ENCODE assay signal across 8 cellular contexts in the genomic region with DNA sequence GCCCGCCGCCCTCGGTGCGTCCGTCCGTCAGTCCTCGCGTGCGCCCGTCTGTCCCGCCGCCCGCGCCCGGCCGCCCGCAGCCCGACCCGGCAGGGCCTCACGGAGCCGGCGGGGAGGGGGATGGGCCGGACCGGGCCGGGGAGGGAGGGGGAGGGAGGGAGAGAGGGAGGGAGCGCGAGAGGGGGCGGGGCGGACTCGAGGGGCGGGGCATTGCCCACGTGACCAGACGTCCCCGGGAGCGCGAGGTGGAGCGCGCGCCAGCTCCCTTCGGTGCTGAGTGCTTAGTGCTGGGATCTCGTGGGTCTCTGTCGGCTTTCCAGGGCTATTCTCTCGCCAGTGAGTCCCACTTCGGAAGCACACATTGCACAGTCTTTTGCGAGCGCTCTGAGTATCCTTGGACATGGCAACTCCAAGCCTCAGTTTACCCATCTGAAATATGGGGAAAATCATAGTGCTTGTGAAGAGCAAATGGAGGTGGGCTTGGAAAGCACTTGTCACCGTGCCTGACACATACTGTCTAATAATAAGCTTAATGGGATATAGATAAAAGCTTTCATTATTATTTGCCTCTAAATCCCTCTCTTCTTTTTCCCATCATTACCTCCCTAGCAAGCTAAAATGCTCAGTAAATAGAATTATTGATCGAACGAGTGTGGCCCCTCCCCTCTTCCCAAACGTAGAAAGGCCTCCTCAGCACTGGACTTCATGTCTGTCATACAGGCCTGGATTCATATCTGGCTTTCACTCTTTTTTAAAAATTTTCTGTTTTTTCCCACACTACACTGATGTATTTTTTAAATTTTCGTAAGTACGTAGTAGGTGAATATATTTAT. TPM values are rescaled to one million over a fixed set of nuclear protein-coding genes. Genes with fewer than 3 reads are reported as not detected.
DNase-seq lines count a peak whose midpoint lies in the region; ATAC-seq and TF ChIP-seq lines count a peak whose summit lies in the region.

A gene (minus strand): TSS at position 122 of the 833 bp plus-strand sequence. CDS start 43,296 bp downstream, outside the sequence.

- peak; percentile 94 for DNase-seq in DMS53 (lab: John Stamatoyannopoulos, UW)
- DNase-seq in GM23248: peak; percentile 90
- DNase-seq in LoVo (ENCODE audit: low spot score): peak; percentile 86
- DNase-seq in SHP77 (lab: John Stamatoyannopoulos, UW): peak; percentile 64 to 65
- peak; percentile 93 for DNase-seq in activated effector memory CD4-positive, alpha-beta T cell treated with anti-CD3 and anti-CD28 coated beads, Interleukin-2, amount 50 U/mL, for 16 hours
- DNase-seq in fibroblast of the conjunctiva (ENCODE audit: low read depth): peak; percentile 55
- peak in 1 of 2 donors; percentile 76 for DNase-seq in stimulated activated naive CD8-positive, alpha-beta T cell treated with anti-CD3 and anti-CD28 coated beads, Interleukin-15, amount 100 ng/mL, for 72 hours

- peak within 1 kb of the TSS; percentile 94 for H3K4me3 Mint-ChIP-seq in stimulated activated naive CD8-positive, alpha-beta T cell treated with anti-CD3 and anti-CD28 coated beads, Interleukin-15, amount 100 ng/mL, for 72 hours

- H4K20me1 ChIP-seq in GM23248 (ENCODE audit: insufficient read depth) (peaks cover 9% of the 10 kb centered on the region; the same call in 1 of the 2 replicates), neural cell (ENCODE audit: insufficient read depth) (no peaks in the 10 kb centered on the region)

- peak within 1 kb of the TSS; percentile 90 for H3K4me2 ChIP-seq in GM23248 (ENCODE audit: unreplicated experiment)
- peak within 1 kb of the TSS; percentile 88 for H3K4me2 ChIP-seq in neural cell (ENCODE audit: low read length)

- 9 to 15% methylated on average over 13 to 21 of the region's 52 CpGs for WGBS in GM23248 (ENCODE audit: low coverage in 1 of 2, low lambda C conversion rate in 2 of 2, missing lambda C conversion rate in 2 of 2), 2 experiments

- no peak for TF ChIP-seq RAD21 in neural cell (conservative IDR thresholded peaks at IDR 0.05)

- H3K27ac ChIP-seq in GM23248 (peak within 1 kb of the TSS; percentile 64), neural cell (ENCODE audit: low read length) (peak within 1 kb of the TSS; percentile 94)

- no peaks in the 10 kb centered on the region for H3K27me3 Mint-ChIP-seq in stimulated activated naive CD8-positive, alpha-beta T cell treated with anti-CD3 and anti-CD28 coated beads, Interleukin-15, amount 100 ng/mL, for 72 hours

- TF ChIP-seq CTCF in neural cell (IDR thresholded peaks at IDR 0.05; ENCODE audit: poor library complexity, severe bottlenecking): no peak

- peaks cover 34% of the 10 kb centered on the region for H3K4me1 Mint-ChIP-seq in stimulated activated naive CD8-positive, alpha-beta T cell treated with anti-CD3 and anti-CD28 coated beads, Interleukin-15, amount 100 ng/mL, for 72 hours

- ATAC-seq in stimulated activated naive CD8-positive, alpha-beta T cell treated with anti-CD3 and anti-CD28 coated beads, Interleukin-15, amount 100 ng/mL, for 72 hours: peak; percentile 77

- H2AFZ ChIP-seq in GM23248: peak within 1 kb of the TSS; percentile 85
- H2AFZ ChIP-seq in neural cell (ENCODE audit: low read depth, low read length): peak within 1 kb of the TSS; percentile 84

- H3K9me3 Mint-ChIP-seq in stimulated activated naive CD8-positive, alpha-beta T cell treated with anti-CD3 and anti-CD28 coated beads, Interleukin-15, amount 100 ng/mL, for 72 hours: no peaks in the 10 kb centered on the region

- H3K79me2 ChIP-seq in GM23248 (ENCODE audit: insufficient read depth): peaks cover 43% of the 10 kb centered on the region
- H3K79me2 ChIP-seq in neural cell (replicated peaks; ENCODE audit: insufficient read depth, low read length): peaks cover 42% of the 10 kb centered on the region

- peaks cover 10% of the 10 kb centered on the region; the same call in 1 of the 2 replicates for H3K4me1 ChIP-seq in GM23248 (ENCODE audit: insufficient read depth)

- peaks cover 12% of the 10 kb centered on the region; the same call in 1 of the 2 replicates for H3F3A ChIP-seq in GM23248 (ENCODE audit: insufficient read depth)
- no peaks in the 10 kb centered on the region for H3F3A ChIP-seq in neural cell (ENCODE audit: insufficient read depth, low read length, poor library complexity, severe bottlenecking)

- peak within 1 kb of the TSS; percentile 86 for H3K9ac ChIP-seq in GM23248
- H3K9ac ChIP-seq in neural cell (ENCODE audit: low read length): peak within 1 kb of the TSS; percentile 97

- H3K4me3 ChIP-seq in GM23248 (peak within 1 kb of the TSS; percentile 91), neural cell (ENCODE audit: low read length) (peak within 1 kb of the TSS; percentile 93)

- H3K9me2 ChIP-seq in GM23248 (ENCODE audit: insufficient read depth) (no peaks in the 10 kb centered on the region), neural cell (ENCODE audit: insufficient read depth, low read length) (no peaks in the 10 kb centered on the region)

- H3K27me3 ChIP-seq in GM23248 (replicated peaks; ENCODE audit: insufficient read depth): no peaks in the 10 kb centered on the region; the same call in 1 of the 2 replicates
- H3K27me3 ChIP-seq in neural cell (ENCODE audit: insufficient read depth, low read depth, low read length): no peaks in the 10 kb centered on the region

- TF ChIP-seq EP300 in neural cell (conservative IDR thresholded peaks at IDR 0.05; ENCODE audit: poor library complexity, severe bottlenecking): no peak

- in situ Hi-C loops in GM23248 (cut with MboI): loop anchor here (25.0 kb wide), 1 partner anchor 387 kb away; no protein-coding TSS in a partner anchor

- H3K9me3 ChIP-seq in GM23248 (ENCODE audit: low read depth) (no peaks in the 10 kb centered on the region), neural cell (ENCODE audit: low read length) (no peaks in the 10 kb centered on the region)

- peak within 1 kb of the TSS; percentile 94 to 96 for H3K27ac Mint-ChIP-seq in stimulated activated naive CD8-positive, alpha-beta T cell treated with anti-CD3 and anti-CD28 coated beads, Interleukin-15, amount 100 ng/mL, for 72 hours

- no peaks in the 10 kb centered on the region for H3K36me3 ChIP-seq in GM23248 (ENCODE audit: low read depth)
- no peaks in the 10 kb centered on the region for H3K36me3 ChIP-seq in neural cell (ENCODE audit: insufficient read depth, low read length)

TF ChIP-seq in neural cell, 6 proteins besides CTCF, POLR2A, EP300 and RAD21:
- peak; percentile 52 for TF ChIP-seq POLR2AphosphoS5 (IDR thresholded peaks at IDR 0.05)
- TF ChIP-seq SMC3 (conservative IDR thresholded peaks at IDR 0.05; ENCODE audit: poor library complexity): no peak
- peak; percentile 4 for TF ChIP-seq MXI1 (conservative IDR thresholded peaks at IDR 0.05; ENCODE audit: poor library complexity, severe bottlenecking)
- TF ChIP-seq, protein P1, sequence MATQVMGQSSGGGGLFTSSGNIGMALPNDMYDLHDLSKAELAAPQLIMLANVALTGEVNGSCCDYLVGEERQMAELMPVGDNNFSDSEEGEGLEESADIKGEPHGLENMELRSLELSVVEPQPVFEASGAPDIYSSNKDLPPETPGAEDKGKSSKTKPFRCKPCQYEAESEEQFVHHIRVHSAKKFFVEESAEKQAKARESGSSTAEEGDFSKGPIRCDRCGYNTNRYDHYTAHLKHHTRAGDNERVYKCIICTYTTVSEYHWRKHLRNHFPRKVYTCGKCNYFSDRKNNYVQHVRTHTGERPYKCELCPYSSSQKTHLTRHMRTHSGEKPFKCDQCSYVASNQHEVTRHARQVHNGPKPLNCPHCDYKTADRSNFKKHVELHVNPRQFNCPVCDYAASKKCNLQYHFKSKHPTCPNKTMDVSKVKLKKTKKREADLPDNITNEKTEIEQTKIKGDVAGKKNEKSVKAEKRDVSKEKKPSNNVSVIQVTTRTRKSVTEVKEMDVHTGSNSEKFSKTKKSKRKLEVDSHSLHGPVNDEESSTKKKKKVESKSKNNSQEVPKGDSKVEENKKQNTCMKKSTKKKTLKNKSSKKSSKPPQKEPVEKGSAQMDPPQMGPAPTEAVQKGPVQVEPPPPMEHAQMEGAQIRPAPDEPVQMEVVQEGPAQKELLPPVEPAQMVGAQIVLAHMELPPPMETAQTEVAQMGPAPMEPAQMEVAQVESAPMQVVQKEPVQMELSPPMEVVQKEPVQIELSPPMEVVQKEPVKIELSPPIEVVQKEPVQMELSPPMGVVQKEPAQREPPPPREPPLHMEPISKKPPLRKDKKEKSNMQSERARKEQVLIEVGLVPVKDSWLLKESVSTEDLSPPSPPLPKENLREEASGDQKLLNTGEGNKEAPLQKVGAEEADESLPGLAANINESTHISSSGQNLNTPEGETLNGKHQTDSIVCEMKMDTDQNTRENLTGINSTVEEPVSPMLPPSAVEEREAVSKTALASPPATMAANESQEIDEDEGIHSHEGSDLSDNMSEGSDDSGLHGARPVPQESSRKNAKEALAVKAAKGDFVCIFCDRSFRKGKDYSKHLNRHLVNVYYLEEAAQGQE (IDR thresholded peaks at IDR 0.05; ENCODE audit: borderline replicate concordance): peak; percentile 35
TF ChIP-seq in neural cell: peak in this region for 3.

RNA-seq across cellular contexts. Expression of the gene that starts here (rescaled TPM):
- total RNA-seq in GM23248 (2014; rRNA removed; shearing (Covaris generic)): 6.3 and 6.6 TPM in 2 replicates
- polyA plus RNA-seq in GM23248 (2016; fragmentation: Nextera tagmentation; extraction: Ambion mirVana) (10.6 and 12.6 TPM in 2 replicates), neural cell (10.8 and 13.0 TPM in 2 replicates)
- 39.0 and 43.2 TPM in 2 replicates for polyA minus RNA-seq in neural cell
